8 cellular contexts compared by ENCODE assay signal in genomic region chr11:115924744-115925567, GRCh38.
DNase-seq lines count a peak whose midpoint lies in the region; ATAC-seq, FAIRE-seq and TF ChIP-seq lines count a peak whose summit lies in the region.

No MANE protein-coding gene starts in this region.

- H3K9me1 ChIP-seq in keratinocyte (ENCODE audit: control insufficient read depth, extremely low read depth, insufficient read depth, low read length), result no peaks in the 10 kb centered on the region

- TF ChIP-seq CTCF in keratinocyte (optimal IDR thresholded peaks at IDR 0.05 in 1 of 3, IDR thresholded peaks at IDR 0.05 in 1 of 3, conservative IDR thresholded peaks at IDR 0.05 in 1 of 3; ENCODE audit: extremely low read depth in 1 of 3, insufficient read depth in 2 of 3, low read length in 3 of 3) (no peak), omental fat pad (IDR thresholded peaks at IDR 0.05) (no peak)

- H3K9me3 ChIP-seq in keratinocyte (ENCODE audit: control insufficient read depth, low read depth, low read length) (no peaks in the 10 kb centered on the region), GM23248 (ENCODE audit: low read depth) (no peaks in the 10 kb centered on the region), aorta (ENCODE audit: control insufficient read depth, low read length) (peaks cover 3% of the 10 kb centered on the region)
- H3K9me3 ChIP-seq in effector memory CD4-positive, alpha-beta T cell (ENCODE audit: control insufficient read depth, low read length), result no peaks in the 10 kb centered on the region

- H3K27me3 ChIP-seq in keratinocyte (ENCODE audit: control insufficient read depth, extremely low read depth, insufficient read depth, low read length), result no peaks in the 10 kb centered on the region
- no peaks in the 10 kb centered on the region for H3K27me3 ChIP-seq in GM23248 (replicated peaks; ENCODE audit: insufficient read depth)
- no peaks in the 10 kb centered on the region for H3K27me3 ChIP-seq in effector memory CD4-positive, alpha-beta T cell (replicated peaks; ENCODE audit: control insufficient read depth, insufficient read depth, low read length, poor library complexity, severe bottlenecking)
- no peaks in the 10 kb centered on the region for H3K27me3 ChIP-seq in aorta (ENCODE audit: control insufficient read depth in 1 of 2, insufficient read depth in 2 of 2, low read length in 1 of 2)

- H3K4me1 ChIP-seq in keratinocyte (ENCODE audit: control insufficient read depth, extremely low read depth, insufficient read depth, low read length) (no peaks in the 10 kb centered on the region), GM23248 (ENCODE audit: insufficient read depth) (no peaks in the 10 kb centered on the region), aorta (ENCODE audit: control insufficient read depth in 1 of 2, insufficient read depth in 2 of 2, low read length in 2 of 2) (no peaks in the 10 kb centered on the region)
- no peaks in the 10 kb centered on the region for H3K4me1 ChIP-seq in effector memory CD4-positive, alpha-beta T cell (ENCODE audit: control insufficient read depth, insufficient read depth, low read length, poor library complexity, severe bottlenecking)

- no peaks in the 10 kb centered on the region for H3F3A ChIP-seq in GM23248 (ENCODE audit: insufficient read depth)

- FAIRE-seq in keratinocyte (lab: Jason Lieb, UNC), result no peak

- H3K9me2 ChIP-seq in GM23248 (ENCODE audit: insufficient read depth), result no peaks in the 10 kb centered on the region

- intact Hi-C loops in aorta (cut with DNase I), result no loop called here

- H3K4me3 ChIP-seq in keratinocyte (ENCODE audit: control insufficient read depth in 2 of 3, extremely low read depth in 1 of 3, insufficient read depth in 2 of 3, low read depth in 1 of 3, low read length in 3 of 3), result no peak overlapping the region
- no peak overlapping the region for H3K4me3 ChIP-seq in GM23248
- no peak overlapping the region for H3K4me3 ChIP-seq in effector memory CD4-positive, alpha-beta T cell (ENCODE audit: insufficient read depth, low read depth, low read length, poor library complexity, severe bottlenecking)
- H3K4me3 ChIP-seq in aorta (ENCODE audit: low read length in 2 of 2), result no peak overlapping the region

- H4K20me1 ChIP-seq in keratinocyte (ENCODE audit: control insufficient read depth, extremely low read depth, insufficient read depth, low read length) (no peaks in the 10 kb centered on the region), GM23248 (ENCODE audit: insufficient read depth) (no peaks in the 10 kb centered on the region)

- H3K4me2 ChIP-seq in keratinocyte (ENCODE audit: control insufficient read depth, extremely low read depth, insufficient read depth, low read depth, low read length) (no peak overlapping the region), GM23248 (ENCODE audit: unreplicated experiment) (no peak overlapping the region)

- no peak overlapping the region for H3K27ac ChIP-seq in keratinocyte (ENCODE audit: control insufficient read depth, insufficient read depth, low read length)
- no peak overlapping the region for H3K27ac ChIP-seq in GM23248
- H3K27ac ChIP-seq in effector memory CD4-positive, alpha-beta T cell (ENCODE audit: insufficient read depth, low read length, poor library complexity, severe bottlenecking), result no peak overlapping the region
- H3K27ac ChIP-seq in aorta (ENCODE audit: low read depth in 1 of 2, low read length in 2 of 2), result no peak overlapping the region

- peak; percentile 38 for DNase-seq in keratinocyte (ENCODE audit: low read depth, low spot score)
- no peak for DNase-seq in omental fat pad (ENCODE audit: low spot score)
- no peak for DNase-seq in GM23248
- DNase-seq in effector memory CD4-positive, alpha-beta T cell, result no peak
- DNase-seq in aorta, result no peak

- H3K79me2 ChIP-seq in keratinocyte (ENCODE audit: control insufficient read depth, insufficient read depth, low read length) (no peaks in the 10 kb centered on the region), GM23248 (ENCODE audit: insufficient read depth) (no peaks in the 10 kb centered on the region)

- 13 to 31% methylated on average over 6 of the region's 6 CpGs for WGBS in GM23248 (ENCODE audit: low coverage in 1 of 2, low lambda C conversion rate in 2 of 2, missing lambda C conversion rate in 2 of 2), 2 experiments
- 51 to 57% methylated on average over 6 of the region's 6 CpGs for WGBS in aorta, 2 donors

- in situ Hi-C loops in GM23248 (cut with MboI), result no loop called here

- dilution Hi-C loops in keratinocyte (cut with MboI; ENCODE audit: extremely low pct_ligation_motif_present, low sequenced_read_pairs), result no loop called here

- H2AFZ ChIP-seq in keratinocyte (ENCODE audit: control insufficient read depth, low read length), result no peak overlapping the region
- no peak overlapping the region for H2AFZ ChIP-seq in GM23248

- peak; percentile 79 for ATAC-seq in GM18511 (IDR thresholded peaks at IDR 0.05; ENCODE audit: unreplicated experiment)
- peak; percentile 69 for ATAC-seq in GM21390 (IDR thresholded peaks at IDR 0.05; ENCODE audit: unreplicated experiment)
- ATAC-seq in HG03442 (IDR thresholded peaks at IDR 0.05; ENCODE audit: unreplicated experiment), result peak; percentile 82
- no peak for ATAC-seq in omental fat pad (ENCODE audit: low FRiP score)
- no peak for ATAC-seq in aorta (ENCODE audit: low FRiP score)

- H3K9ac ChIP-seq in keratinocyte (ENCODE audit: control insufficient read depth, extremely low read depth, insufficient read depth, low read length), result no peak overlapping the region
- H3K9ac ChIP-seq in GM23248, result no peak overlapping the region

- H3K36me3 ChIP-seq in keratinocyte (ENCODE audit: control insufficient read depth in 2 of 2, extremely low read depth in 1 of 2, insufficient read depth in 2 of 2, low read length in 2 of 2) (no peaks in the 10 kb centered on the region), GM23248 (ENCODE audit: low read depth) (no peaks in the 10 kb centered on the region), aorta (ENCODE audit: control insufficient read depth in 1 of 2, insufficient read depth in 2 of 2, low read length in 1 of 2) (no peaks in the 10 kb centered on the region)
- no peaks in the 10 kb centered on the region for H3K36me3 ChIP-seq in effector memory CD4-positive, alpha-beta T cell (ENCODE audit: control insufficient read depth, insufficient read depth, low read length)

Comparison
In these comparisons a context has a peak if more than half of its experiments do, and no peak if none do; other contexts are left out.
1. ATAC-seq: peak in GM18511 (single experiment), GM21390 (single experiment) and HG03442 (single experiment); none in omental fat pad (single experiment) and aorta (single experiment).